10 cellular contexts compared by ENCODE assay signal in genomic region chr1:167676205-167676915, GRCh38. TPM values are rescaled to one million over a fixed set of nuclear protein-coding genes. Genes with fewer than 3 reads are reported as not detected.
DNase-seq lines count a peak whose midpoint lies in the region; ATAC-seq and TF ChIP-seq lines count a peak whose summit lies in the region.
"Had no signal": no experiment of that assay in that cellular context is flagged by ENCODE, and none has a peak within 500 bp of the region (broad histone marks: within the 10 kb centered on the region; RNA-seq: fewer than 3 reads in every experiment).

No MANE protein-coding gene starts in this region.

- H3K36me3 ChIP-seq in BLaER1 treated with 17β-estradiol and CSF1 and Interleukin-3, amounts not matched to agents 10 nM and 100 nM = peaks cover 88 to 100% (median 100%) of the 10 kb centered on the region in 11 experiments
- no peaks in the 10 kb centered on the region for H3K36me3 ChIP-seq in endodermal cell (ENCODE audit: control insufficient read depth, insufficient read depth, low read length)

- no peaks in the 10 kb centered on the region for H3K9me3 ChIP-seq in BLaER1 treated with 17β-estradiol and CSF1 and Interleukin-3, amounts not matched to agents 10 nM and 100 nM (replicated peaks in 1 of 11)
- no peaks in the 10 kb centered on the region for H3K9me3 ChIP-seq in endodermal cell (ENCODE audit: control insufficient read depth, low read length)

- H4K20me1 ChIP-seq in BLaER1 treated with 17β-estradiol and CSF1 and Interleukin-3, amounts not matched to agents 10 nM and 100 nM = peaks cover 97 to 100% (median 100%) of the 10 kb centered on the region in 11 experiments

- TF ChIP-seq POLR2A in erythroblast (IDR thresholded peaks at IDR 0.05; ENCODE audit: low read length) = no peak

- peak; percentile 15 for DNase-seq in NCI-H526 treated with DMSO at 0.1 percent for 48 hours (lab: John Stamatoyannopoulos, UW)
- DNase-seq in effector CD8-positive, alpha-beta T cell (lab: John Stamatoyannopoulos, UW) = no peak
- no peak for DNase-seq in endodermal cell
- DNase-seq in erythroblast (lab: John Stamatoyannopoulos, UW) = no peak
- no peak for DNase-seq in GOT3 (lab: John Stamatoyannopoulos, UW)
- DNase-seq: Calu3, NCI-H2081 treated with DMSO at 0.1 percent for 48 hours had no signal

- H3K27me3 ChIP-seq in BLaER1 treated with 17β-estradiol and CSF1 and Interleukin-3, amounts not matched to agents 10 nM and 100 nM = no peaks in the 10 kb centered on the region
- peaks cover 3% of the 10 kb centered on the region for H3K27me3 ChIP-seq in endodermal cell (ENCODE audit: control insufficient read depth, insufficient read depth, low read length, poor library complexity, severe bottlenecking)

- peak overlapping the region in 2 of 11 experiments; percentile 6 to 25; a peak in 2 of 22 replicates for H3K27ac ChIP-seq in BLaER1 treated with 17β-estradiol and CSF1 and Interleukin-3, amounts not matched to agents 10 nM and 100 nM
- no peak overlapping the region for H3K27ac ChIP-seq in endodermal cell (ENCODE audit: low read depth, low read length)

- H3K9me3 Mint-ChIP-seq in endodermal cell = no peaks in the 10 kb centered on the region

- no peaks in the 10 kb centered on the region for H3K27me3 Mint-ChIP-seq in endodermal cell (ENCODE audit: insufficient read depth)

- H3K4me1 ChIP-seq in BLaER1 treated with 17β-estradiol and CSF1 and Interleukin-3, amounts not matched to agents 10 nM and 100 nM = peaks cover 69 to 100% (median 91%) of the 10 kb centered on the region in 10 experiments
- peaks cover 9% of the 10 kb centered on the region for H3K4me1 ChIP-seq in endodermal cell (ENCODE audit: control insufficient read depth, insufficient read depth, low read length)

- no peaks in the 10 kb centered on the region for H3K36me3 Mint-ChIP-seq in endodermal cell (ENCODE audit: low read depth)

- no peak overlapping the region for H3K27ac Mint-ChIP-seq in endodermal cell

- no peak overlapping the region for H3K4me3 Mint-ChIP-seq in endodermal cell

- 80 to 95% methylated on average over 1 to 2 of the region's 2 CpGs for WGBS in endodermal cell (ENCODE audit: insufficient coverage in 1 of 2, insufficient read length in 1 of 2), 2 experiments

- peak overlapping the region in 7 of 11 experiments; percentile 3 to 47 (median 14); a peak in 10 of 22 replicates for H3K4me2 ChIP-seq in BLaER1 treated with 17β-estradiol and CSF1 and Interleukin-3, amounts not matched to agents 10 nM and 100 nM

- ATAC-seq in GM18519 (IDR thresholded peaks at IDR 0.05; ENCODE audit: low FRiP score, unreplicated experiment) = peak; percentile 44
- ATAC-seq in HG02571 (IDR thresholded peaks at IDR 0.05; ENCODE audit: unreplicated experiment) = peak; percentile 39

- H3K9ac ChIP-seq in BLaER1 treated with 17β-estradiol and CSF1 and Interleukin-3, amounts not matched to agents 10 nM and 100 nM = no peak overlapping the region
- no peak overlapping the region for H3K9ac ChIP-seq in endodermal cell (ENCODE audit: extremely low read depth, low read length, poor library complexity, severe bottlenecking)

- no peak for TF ChIP-seq CTCF in endodermal cell (conservative IDR thresholded peaks at IDR 0.05)

- H3K4me3 ChIP-seq in BLaER1 treated with 17β-estradiol and CSF1 and Interleukin-3, amounts not matched to agents 10 nM and 100 nM = no peak overlapping the region
- H3K4me3 ChIP-seq in endodermal cell (ENCODE audit: low read length) = no peak overlapping the region

- H3K4me1 Mint-ChIP-seq in endodermal cell = peaks cover 7% of the 10 kb centered on the region

RNA-seq across cellular contexts. Expression of gene MPZL1, which starts 45.4 kb away (rescaled TPM):
- 100 to 1,000 TPM; 111 to 114 TPM for total RNA-seq in endodermal cell
- polyA plus RNA-seq in endodermal cell (2013, experiment 1 of 2) = 72.9 TPM
- polyA plus RNA-seq in endodermal cell (2013, experiment 2 of 2) = 82.6 TPM

RNA-seq across cellular contexts. Expression of gene RCSD1, which starts 46.3 kb away (rescaled TPM):
- under 1 TPM; 0.11 to 0.29 TPM for total RNA-seq in endodermal cell
- polyA plus RNA-seq in endodermal cell (2013, experiment 1 of 2) = 0.61 TPM
- 0.37 TPM for polyA plus RNA-seq in endodermal cell (2013, experiment 2 of 2)
- total RNA-seq: Calu3 had no signal
